Comparison of ENCODE assay signal across 12 cellular contexts in genomic region chr3:44348993-44349392, GRCh38. TPM values are rescaled to one million over a fixed set of nuclear protein-coding genes. Genes with fewer than 3 reads are reported as not detected.
DNase-seq lines count a peak whose midpoint lies in the region; ATAC-seq lines count a peak whose summit lies in the region.
"Had no signal": no experiment of that assay in that cellular context is flagged by ENCODE, and none has a peak within 500 bp of the region (broad histone marks: within the 10 kb centered on the region; RNA-seq: fewer than 3 reads in every experiment).

No MANE protein-coding gene starts in this region.

- no peak for DNase-seq in activated T-cell treated with anti-CD3 and anti-CD28 coated beads, Interleukin-2, amount 50 U/mL, for 72 hours
- no peak for DNase-seq in activated T-cell treated with anti-CD3 and anti-CD28 coated beads, Interleukin-2, amount 50 U/mL, for 48 hours
- no peak for DNase-seq in central memory CD8-positive, alpha-beta T cell (ENCODE audit: low spot score in 2 of 2)
- no peak for DNase-seq in memory B cell (ENCODE audit: low spot score in 2 of 2)
- no peak for DNase-seq in EL
- no peak for DNase-seq in hypothalamus (lab: John Stamatoyannopoulos, UW)
- DNase-seq in kidney glomerular epithelial cell (lab: John Stamatoyannopoulos, UW), result no peak
- DNase-seq: AML-193; CD4-positive, alpha-beta T cell; DMS79; GOT3; H9 had no signal

- H3K4me3 Mint-ChIP-seq in activated T-cell treated with anti-CD3 and anti-CD28 coated beads, Interleukin-2, amount 50 U/mL, for 72 hours, result no peak overlapping the region
- H3K4me3 Mint-ChIP-seq in central memory CD8-positive, alpha-beta T cell, result no peak overlapping the region
- H3K4me3 Mint-ChIP-seq in memory B cell, result no peak overlapping the region
- H3K4me3 Mint-ChIP-seq: CD4-positive, alpha-beta T cell; H9 had no signal

- no peaks in the 10 kb centered on the region for H3K27me3 Mint-ChIP-seq in activated T-cell treated with anti-CD3 and anti-CD28 coated beads, Interleukin-2, amount 50 U/mL, for 72 hours (ENCODE audit: low read depth)
- H3K27me3 Mint-ChIP-seq in central memory CD8-positive, alpha-beta T cell, result no peaks in the 10 kb centered on the region
- H3K27me3 Mint-ChIP-seq in memory B cell, result no peaks in the 10 kb centered on the region
- H3K27me3 Mint-ChIP-seq: CD4-positive, alpha-beta T cell had no signal

- H3K27ac Mint-ChIP-seq in activated T-cell treated with anti-CD3 and anti-CD28 coated beads, Interleukin-2, amount 50 U/mL, for 72 hours, result peak overlapping the region; percentile 18
- peak overlapping the region; percentile 27 for H3K27ac Mint-ChIP-seq in central memory CD8-positive, alpha-beta T cell (ENCODE audit: low read depth)
- H3K27ac Mint-ChIP-seq in memory B cell, result peak overlapping the region; percentile 49
- H3K27ac Mint-ChIP-seq: CD4-positive, alpha-beta T cell had no signal

- no peaks in the 10 kb centered on the region for H3K9me3 Mint-ChIP-seq in activated T-cell treated with anti-CD3 and anti-CD28 coated beads, Interleukin-2, amount 50 U/mL, for 72 hours
- no peaks in the 10 kb centered on the region for H3K9me3 Mint-ChIP-seq in central memory CD8-positive, alpha-beta T cell
- H3K9me3 Mint-ChIP-seq in memory B cell, result no peaks in the 10 kb centered on the region
- H3K9me3 Mint-ChIP-seq: CD4-positive, alpha-beta T cell; H9 had no signal

- no peaks in the 10 kb centered on the region for H3K4me1 Mint-ChIP-seq in activated T-cell treated with anti-CD3 and anti-CD28 coated beads, Interleukin-2, amount 50 U/mL, for 72 hours (ENCODE audit: low read depth)
- H3K4me1 Mint-ChIP-seq in central memory CD8-positive, alpha-beta T cell, result peaks cover 30% of the 10 kb centered on the region
- no peaks in the 10 kb centered on the region for H3K4me1 Mint-ChIP-seq in memory B cell

- peaks cover 0 to 3% of the 10 kb centered on the region in 2 donors for H3K36me3 Mint-ChIP-seq in activated T-cell treated with anti-CD3 and anti-CD28 coated beads, Interleukin-2, amount 50 U/mL, for 72 hours (ENCODE audit: insufficient read depth in 2 of 2)
- no peaks in the 10 kb centered on the region for H3K36me3 Mint-ChIP-seq in central memory CD8-positive, alpha-beta T cell (ENCODE audit: insufficient read depth)
- peaks cover 5% of the 10 kb centered on the region for H3K36me3 Mint-ChIP-seq in memory B cell

- no peak for ATAC-seq in activated T-cell treated with anti-CD3 and anti-CD28 coated beads, Interleukin-2, amount 50 U/mL, for 72 hours (replicated peaks in 1 of 2)
- no peak for ATAC-seq in central memory CD8-positive, alpha-beta T cell (replicated peaks; ENCODE audit: extremely low read depth, poor library complexity, severe bottlenecking)
- ATAC-seq in memory B cell (ENCODE audit: low read depth), result no peak

RNA-seq across cellular contexts. Expression of gene TCAIM, which starts 10.4 kb away (rescaled TPM):
- total RNA-seq in activated T-cell treated with anti-CD3 and anti-CD28 coated beads, Interleukin-2, amount 50 U/mL, for 72 hours, result 10 to 100 TPM; 23.4 to 25.3 TPM
